Comparison of ENCODE assay signal across 20 cellular contexts in the genomic region with DNA sequence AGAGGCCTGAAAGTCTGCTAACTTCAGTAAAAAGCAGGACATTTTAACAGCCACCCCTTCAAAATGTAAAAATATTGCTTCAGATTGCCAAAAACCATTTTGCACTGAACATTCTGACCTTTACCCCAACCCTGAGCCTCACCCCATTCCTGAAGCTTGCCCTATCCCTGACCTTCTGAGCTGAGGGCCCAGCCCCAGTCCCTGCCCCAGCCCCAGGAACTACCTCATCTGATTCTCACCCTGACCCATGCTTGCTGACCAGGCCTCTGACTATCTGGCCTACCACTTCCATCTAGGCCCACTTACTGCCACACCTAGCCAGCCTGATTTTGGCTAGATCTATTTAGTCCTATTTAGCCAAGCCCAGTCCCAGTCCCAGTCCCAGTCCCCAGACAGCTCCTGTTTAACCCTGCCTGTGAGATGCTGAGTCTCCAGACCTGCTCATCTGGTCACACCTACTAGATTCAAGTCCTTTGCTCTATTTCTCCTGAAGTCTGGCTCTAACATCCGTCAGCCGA. TPM values are rescaled to one million over a fixed set of nuclear protein-coding genes. Genes with fewer than 3 reads are reported as not detected.
"Had no signal": no experiment of that assay in that cellular context is flagged by ENCODE, and none has a peak within 500 bp of the region (broad histone marks: within the 10 kb centered on the region; RNA-seq: fewer than 3 reads in every experiment).

No MANE protein-coding gene starts in this region.

- H3K9me3 Mint-ChIP-seq: activated T-helper 17 cell treated with anti-CD3 and anti-CD28 coated beads, Interleukin-2, amount 50 U/mL, for 72 hours; mesothelial cell of epicardium; nephron; T-helper 2 cell treated with Interferon-gamma antibody and Interleukin-4, amounts not matched to agents 5 μg/mL and 100 μg/mL, for 36 hours had no signal

- ATAC-seq: activated T-helper 17 cell treated with anti-CD3 and anti-CD28 coated beads, Interleukin-2, amount 50 U/mL, for 72 hours had no signal

- DNase-seq: activated CD4-positive, alpha-beta T cell treated with anti-CD3 and anti-CD28 coated beads, Interleukin-2, amount 50 U/mL, for 48 hours; activated naive CD4-positive, alpha-beta T cell; aorta; brain microvascular endothelial cell; effector CD4-positive, alpha-beta T cell; islet precursor cell; stimulated activated CD4-positive, alpha-beta T cell treated with anti-CD3 and anti-CD28 coated beads, Interleukin-4, amount 100 ng/mL, for 1 hour; stimulated activated naive CD4-positive, alpha-beta T cell; thyroid gland; uterus had no signal

- H3K4me1 Mint-ChIP-seq: activated T-helper 17 cell treated with anti-CD3 and anti-CD28 coated beads, Interleukin-2, amount 50 U/mL, for 72 hours; mesothelial cell of epicardium; nephron had no signal

- H3K27ac Mint-ChIP-seq: activated T-helper 17 cell treated with anti-CD3 and anti-CD28 coated beads, Interleukin-2, amount 50 U/mL, for 72 hours; mesothelial cell of epicardium; nephron; T-helper 2 cell treated with Interferon-gamma antibody and Interleukin-4, amounts not matched to agents 5 μg/mL and 100 μg/mL, for 36 hours had no signal

- H3K4me3 Mint-ChIP-seq: activated T-helper 17 cell treated with anti-CD3 and anti-CD28 coated beads, Interleukin-2, amount 50 U/mL, for 72 hours; mesothelial cell of epicardium; nephron; T-helper 2 cell treated with Interferon-gamma antibody and Interleukin-4, amounts not matched to agents 5 μg/mL and 100 μg/mL, for 36 hours had no signal

- H3K36me3 Mint-ChIP-seq: mesothelial cell of epicardium had no signal

RNA-seq across cellular contexts. Expression of gene OR10P1, which starts 33.6 kb away (rescaled TPM):
- total RNA-seq: activated T-helper 17 cell treated with anti-CD3 and anti-CD28 coated beads, Interleukin-2, amount 50 U/mL, for 72 hours; aorta; esophagus muscularis mucosa; lung microvascular endothelial cell; mesothelial cell of epicardium; omental fat pad; prostate gland; right atrium auricular region; smooth muscle cell; thyroid gland; uterus had no signal

RNA-seq across cellular contexts. Expression of gene RDH5, which starts 49.9 kb away (rescaled TPM):
- total RNA-seq: smooth muscle cell had no signal
